ENCODE assay signal across 18 cellular contexts in genomic region chr4:138992676-138993075, GRCh38.
"Had no signal": no experiment of that assay in that cellular context is flagged by ENCODE, and none has a peak within 500 bp of the region (broad histone marks: within the 10 kb centered on the region; RNA-seq: fewer than 3 reads in every experiment).

No MANE protein-coding gene starts in this region.

- ATAC-seq: gastroesophageal sphincter, left lobe of liver, mucosa of descending colon, natural killer cell had no signal

- H3K27ac Mint-ChIP-seq: natural killer cell had no signal

- H3K4me3 ChIP-seq: colonic mucosa, esophagus squamous epithelium, gastroesophageal sphincter, mucosa of descending colon, ovary, right atrium auricular region had no signal

- H3K36me3 Mint-ChIP-seq: natural killer cell had no signal

- DNase-seq: colonic mucosa; effector CD4-positive, alpha-beta T cell; esophagus squamous epithelium; foreskin fibroblast; glutamatergic neuron; islet precursor cell; mammary epithelial cell; mucosa of descending colon; natural killer cell; ovary; small intestine; stimulated activated CD4-positive, alpha-beta T cell treated with anti-CD3 and anti-CD28 coated beads, Interleukin-12 subunit alpha, Interleukin-12 subunit beta, amount 100 ng/mL, for 4 hours; stimulated activated naive CD4-positive, alpha-beta T cell treated with Interleukin-2 at 50 U/mL for 16 hours; trophoblast cell had no signal

- H3K9me3 Mint-ChIP-seq: natural killer cell, neural crest cell had no signal

- H3K4me1 Mint-ChIP-seq: neural crest cell had no signal

- H3K4me3 Mint-ChIP-seq: natural killer cell, neural crest cell had no signal
